ENCODE assay signal across 1 cellular context in genomic region chr6:33126101-33126714, GRCh38.
TF ChIP-seq lines count a peak whose summit lies in the region.

No MANE protein-coding gene starts in this region.

TF ChIP-seq in IMR-90, 13 proteins besides CTCF, POLR2A, EP300 and RAD21:
- TF ChIP-seq NFE2L2 (IDR thresholded peaks at IDR 0.05; ENCODE audit: low read depth, low read length): no peak
- no peak for TF ChIP-seq FOS (IDR thresholded peaks at IDR 0.05; ENCODE audit: low read depth, low read length)
- TF ChIP-seq SMC3 (IDR thresholded peaks at IDR 0.05; ENCODE audit: low read depth, low read length): peak; percentile 23; the same call in 1 of the 2 replicates
- TF ChIP-seq CHD1 (IDR thresholded peaks at IDR 0.05; ENCODE audit: low read depth, low read length): no peak
